Comparison of ENCODE assay signal across 1 cellular context in the genomic region with DNA sequence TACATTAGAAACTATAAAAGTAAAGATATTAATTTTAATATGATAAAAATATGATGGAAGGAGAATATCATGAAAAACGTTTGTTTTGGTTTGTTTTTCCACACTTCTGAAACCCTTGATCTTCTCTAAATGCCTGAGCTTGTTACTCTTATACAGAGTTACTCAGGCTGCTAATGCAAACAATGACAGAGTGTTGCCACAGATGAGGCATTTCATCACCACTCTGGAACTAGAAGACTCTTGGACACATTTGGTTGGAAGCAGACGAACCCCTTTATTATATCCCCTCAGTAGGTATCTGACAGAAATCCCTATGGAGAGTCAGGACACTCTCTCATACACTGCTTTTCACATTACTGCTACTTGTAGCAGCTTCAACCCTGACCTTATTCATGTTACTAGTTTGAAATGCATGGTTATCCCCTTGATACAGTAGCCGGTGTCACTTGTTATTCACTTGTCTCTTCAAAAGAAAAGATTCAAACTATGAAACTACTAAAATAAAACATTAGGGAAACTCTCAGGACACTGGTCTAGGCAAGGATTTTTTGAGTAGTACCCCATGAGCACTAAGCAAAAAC.
A peak's percentile ranks its signal among the peaks of the same experiment; 100 is the strongest.
TF ChIP-seq lines count a peak whose summit lies in the region.

No MANE protein-coding gene starts in this region.

TF ChIP-seq in IMR-90, 13 proteins besides CTCF, POLR2A, EP300 and RAD21:
- peak; percentile 95 for TF ChIP-seq CEBPB (IDR thresholded peaks at IDR 0.05; ENCODE audit: low read depth, low read length)
- no peak for TF ChIP-seq MAFK (IDR thresholded peaks at IDR 0.05; ENCODE audit: low read depth, low read length)
